17 cellular contexts compared by ENCODE assay signal in genomic region chr14:22802860-22803562, GRCh38. TPM values are rescaled to one million over a fixed set of nuclear protein-coding genes. Genes with fewer than 3 reads are reported as not detected.
DNase-seq lines count a peak whose midpoint lies in the region; ATAC-seq and TF ChIP-seq lines count a peak whose summit lies in the region.
"Had no signal": no experiment of that assay in that cellular context is flagged by ENCODE, and none has a peak within 500 bp of the region (broad histone marks: within the 10 kb centered on the region; RNA-seq: fewer than 3 reads in every experiment).

No MANE protein-coding gene starts in this region.

- no peak overlapping the region for H3K23ac ChIP-seq in mesendoderm (ENCODE audit: low read length)

- peaks cover 21% of the 10 kb centered on the region for H3K36me3 Mint-ChIP-seq in memory B cell

- H3K27me3 ChIP-seq in mesendoderm (ENCODE audit: insufficient read depth, low read length, poor library complexity) (no peaks in the 10 kb centered on the region), psoas muscle (ENCODE audit: insufficient read depth in 3 of 3, low read length in 2 of 3) (peaks cover 0 to 11% (median 0%) of the 10 kb centered on the region in 3 donors)
- H3K27me3 ChIP-seq: colonic mucosa, uterus had no signal

- H3K4me2 ChIP-seq in mesendoderm (ENCODE audit: low read length): no peak overlapping the region

- no peaks in the 10 kb centered on the region for H3K4me1 ChIP-seq in mesendoderm (ENCODE audit: control insufficient read depth, low read depth, low read length)
- no peaks in the 10 kb centered on the region for H3K4me1 ChIP-seq in psoas muscle
- H3K4me1 ChIP-seq: BE2C, colonic mucosa, uterus had no signal

- ATAC-seq in GM18511 (IDR thresholded peaks at IDR 0.05; ENCODE audit: unreplicated experiment) (peak; percentile 62), GM21447 (IDR thresholded peaks at IDR 0.05; ENCODE audit: unreplicated experiment) (peak; percentile 37), HG03066 (IDR thresholded peaks at IDR 0.05; ENCODE audit: low read depth, unreplicated experiment) (peak; percentile 48), memory B cell (ENCODE audit: low read depth) (peak; percentile 78), psoas muscle (no peak)
- ATAC-seq: esophagus mucosa, left cardiac atrium had no signal

- no peak overlapping the region for H3K9ac ChIP-seq in mesendoderm (ENCODE audit: low read length)

- no peak overlapping the region for H3K4me3 ChIP-seq in mesendoderm (ENCODE audit: low read length)
- no peak overlapping the region for H3K4me3 ChIP-seq in psoas muscle
- H3K4me3 ChIP-seq: colonic mucosa, uterus had no signal

- no peaks in the 10 kb centered on the region for H3K79me1 ChIP-seq in mesendoderm (ENCODE audit: low read length)

- no peak overlapping the region for H3K56ac ChIP-seq in mesendoderm (ENCODE audit: low read length)

- peaks cover 55% of the 10 kb centered on the region for H3K4me1 Mint-ChIP-seq in memory B cell

- no peak overlapping the region for H3K18ac ChIP-seq in mesendoderm (ENCODE audit: low read length)

- H3K36me3 ChIP-seq in mesendoderm (ENCODE audit: control insufficient read depth, insufficient read depth, low read length) (no peaks in the 10 kb centered on the region), psoas muscle (ENCODE audit: insufficient read depth in 1 of 2, low read depth in 1 of 2) (no peaks in the 10 kb centered on the region)
- H3K36me3 ChIP-seq: BE2C, colonic mucosa, uterus had no signal

- no peak overlapping the region for H3K4ac ChIP-seq in mesendoderm (ENCODE audit: low read depth, low read length)

- no peak overlapping the region for H2BK15ac ChIP-seq in mesendoderm (replicated peaks; ENCODE audit: low read depth)

- peak overlapping the region; percentile 75 for H3K4me3 Mint-ChIP-seq in memory B cell

- H3K27ac ChIP-seq in mesendoderm (ENCODE audit: low read depth, low read length) (no peak overlapping the region), psoas muscle (no peak overlapping the region)
- H3K27ac ChIP-seq: colonic mucosa, uterus had no signal

- no peak overlapping the region for H4K5ac ChIP-seq in mesendoderm (ENCODE audit: low read length)

- TF ChIP-seq CTCF in psoas muscle (IDR thresholded peaks at IDR 0.05): no peak

- no peak overlapping the region for H2AK5ac ChIP-seq in mesendoderm (ENCODE audit: low read length)

- H3K27me3 Mint-ChIP-seq in memory B cell: no peaks in the 10 kb centered on the region

- no peaks in the 10 kb centered on the region for H3K79me2 ChIP-seq in mesendoderm (ENCODE audit: control insufficient read depth, insufficient read depth, low read length)

- peak overlapping the region; percentile 70 for H3K27ac Mint-ChIP-seq in memory B cell

- no peak overlapping the region for H2BK5ac ChIP-seq in mesendoderm (ENCODE audit: low read length)

- no peak overlapping the region for H4K8ac ChIP-seq in mesendoderm (ENCODE audit: low read depth, low read length)

- no peak for DNase-seq in memory B cell (ENCODE audit: low spot score in 2 of 2)
- no peak for DNase-seq in RKO (ENCODE audit: low spot score)
- no peak for DNase-seq in mesendoderm
- DNase-seq in NCI-H1105 treated with DMSO at 0.1 percent for 48 hours (lab: John Stamatoyannopoulos, UW): no peak
- DNase-seq in psoas muscle: no peak
- DNase-seq: aorta; BE2C; colonic mucosa; Karpas-422; left cardiac atrium; NCI-H510A treated with DMSO at 0.1 percent for 48 hours; stimulated activated CD4-positive, alpha-beta T cell treated with anti-CD3 and anti-CD28 coated beads, Interleukin-2, amount 100 ng/mL, for 24 hours; uterus had no signal

- no peaks in the 10 kb centered on the region for H3K9me3 ChIP-seq in psoas muscle
- H3K9me3 ChIP-seq: BE2C, colonic mucosa, uterus had no signal

- no peak overlapping the region for H2BK120ac ChIP-seq in mesendoderm (ENCODE audit: low read depth, low read length)

- intact Hi-C loops in psoas muscle (cut with DNase I): no loop called here

- no peaks in the 10 kb centered on the region for H3K9me3 Mint-ChIP-seq in memory B cell

- WGBS in mesendoderm (ENCODE audit: extremely low coverage, insufficient coverage, low lambda C conversion rate): no CpG with 5 or more reads among the region's 12 CpGs
- WGBS in psoas muscle, 3 donors: 79 to 83% (median 82%) methylated on average over 12 of the region's 12 CpGs

RNA-seq across cellular contexts. Expression of gene SLC7A7, which starts 12.2 kb away (rescaled TPM):
- 8.9 TPM for polyA plus RNA-seq in mesendoderm (2013, experiment 1 of 2)
- 8.0 TPM for polyA plus RNA-seq in mesendoderm (2013, experiment 2 of 2)
- total RNA-seq in psoas muscle: 1 to 10 TPM; 1.3 to 2.6 (median 2.0) TPM
- polyA plus RNA-seq in psoas muscle: 1 to 10 TPM in 1 of 3 donors, under 1 TPM in 2; 0.93 to 2.6 (median 0.97) TPM

RNA-seq across cellular contexts. Expression of gene MRPL52, which starts 26.7 kb away (rescaled TPM):
- polyA plus RNA-seq in mesendoderm (2013, experiment 1 of 2): 355 TPM
- 362 TPM for polyA plus RNA-seq in mesendoderm (2013, experiment 2 of 2)
- 10 to 100 TPM; 79.1 to 91.2 (median 84.9) TPM for total RNA-seq in psoas muscle
- polyA plus RNA-seq in psoas muscle: 100 to 1,000 TPM in 2 of 3 donors, 10 to 100 TPM in 1; 92.0 to 246 (median 102) TPM

RNA-seq across cellular contexts. Expression of gene MMP14, which starts 33.4 kb away (rescaled TPM):
- polyA plus RNA-seq in mesendoderm (2013, experiment 1 of 2): 188 TPM
- 174 TPM for polyA plus RNA-seq in mesendoderm (2013, experiment 2 of 2)
- 10 to 100 TPM in 3 of 4 donors, 1 to 10 TPM in 1; 9.6 to 18.5 (median 14.7) TPM for total RNA-seq in psoas muscle
- 10 to 100 TPM in 2 of 3 donors, 1 to 10 TPM in 1; 7.6 to 15.1 (median 10.0) TPM for polyA plus RNA-seq in psoas muscle

RNA-seq across cellular contexts. Expression of gene OXA1L, which starts 36.5 kb away (rescaled TPM):
- 117 TPM for polyA plus RNA-seq in mesendoderm (2013, experiment 1 of 2)
- polyA plus RNA-seq in mesendoderm (2013, experiment 2 of 2): 118 TPM
- total RNA-seq in psoas muscle: 100 to 1,000 TPM in 3 of 4 donors, 10 to 100 TPM in 1; 90.7 to 151 (median 131) TPM
- polyA plus RNA-seq in psoas muscle: 100 to 1,000 TPM; 115 to 168 (median 158) TPM

Comparison
In these comparisons a context has a peak if more than half of its experiments do, and no peak if none do; other contexts are left out.
1. ATAC-seq: peak in GM18511 (single experiment), GM21447 (single experiment), HG03066 (single experiment) and memory B cell (single experiment); none in psoas muscle (0 of 4).